In genomic region chr18:28267878-28268625, GRCh38 we compare ENCODE assay signal across 16 cellular contexts.
A peak's percentile ranks its signal among the peaks of the same experiment; 100 is the strongest.
DNase-seq lines count a peak whose midpoint lies in the region; ATAC-seq and TF ChIP-seq lines count a peak whose summit lies in the region.
"Had no signal": no experiment of that assay in that cellular context is flagged by ENCODE, and none has a peak within 500 bp of the region (broad histone marks: within the 10 kb centered on the region; RNA-seq: fewer than 3 reads in every experiment).

No MANE protein-coding gene starts in this region.

- no peaks in the 10 kb centered on the region for H3K4me1 ChIP-seq in heart left ventricle
- H3K4me1 ChIP-seq: parathyroid adenoma, stomach had no signal

- H3K36me3 ChIP-seq in heart left ventricle = no peaks in the 10 kb centered on the region
- H3K36me3 ChIP-seq: stomach had no signal

- ATAC-seq in heart left ventricle = no peak

- H3K27ac ChIP-seq in heart left ventricle = no peak overlapping the region
- H3K27ac ChIP-seq: parathyroid adenoma, stomach had no signal

- no peak for TF ChIP-seq POLR2A in heart left ventricle (IDR thresholded peaks at IDR 0.05)

- intact Hi-C loops in heart left ventricle (cut with DNase I) = no loop called here

- H3K4me3 ChIP-seq in astrocyte of the cerebellum (ENCODE audit: low read depth, low read length) (no peak overlapping the region), heart left ventricle (no peak overlapping the region)
- H3K4me3 ChIP-seq: stomach had no signal

- peak; percentile 30 for DNase-seq in ACHN
- DNase-seq in HS-27A (ENCODE audit: low read depth) = peak; percentile 63
- peak; percentile 20 for DNase-seq in astrocyte of the cerebellum (ENCODE audit: low read depth)
- peak; percentile 35 for DNase-seq in iris pigment epithelial cell (ENCODE audit: low read depth)
- no peak for DNase-seq in SW480 (ENCODE audit: low spot score)
- DNase-seq in DMS79 (lab: John Stamatoyannopoulos, UW) = no peak
- DNase-seq in heart left ventricle = no peak
- DNase-seq in HPDE6-E6E7 (ENCODE audit: extremely low spot score) = no peak
- DNase-seq: activated CD4-positive, alpha-beta T cell treated with anti-CD3 and anti-CD28 coated beads, Interleukin-2, amount 50 U/mL, for 4 hours; anterior cingulate cortex; Kasumi-1; NCI-H1930; Right ventricle myocardium superior; stimulated activated CD4-positive, alpha-beta T cell treated with anti-CD3 and anti-CD28 coated beads, Interleukin-12 subunit alpha, Interleukin-12 subunit beta, amount 100 ng/mL, for 4 hours; stomach had no signal

- in situ Hi-C loops in ACHN (cut with HindIII; ENCODE audit: low pct_ligation_motif_present, low pct_unique_long_range_greater_than_20kb, low sequenced_read_pairs) (no loop called here), astrocyte of the cerebellum (cut with HindIII; ENCODE audit: low sequenced_read_pairs) (no loop called here)

- H3K9me3 ChIP-seq in heart left ventricle = peaks cover 0 to 9% (median 0%) of the 10 kb centered on the region in 12 donors

- TF ChIP-seq CTCF in astrocyte of the cerebellum (IDR thresholded peaks at IDR 0.05; ENCODE audit: low read depth, low read length, missing control alignments) (no peak), heart left ventricle (IDR thresholded peaks at IDR 0.05) (no peak)

- WGBS in heart left ventricle, 4 donors = 48 to 61% (median 56%) methylated on average over 4 of the region's 4 CpGs

- H3K27me3 ChIP-seq in heart left ventricle = no peaks in the 10 kb centered on the region
- H3K27me3 ChIP-seq: stomach had no signal

Comparison
In these comparisons a context has a peak if more than half of its experiments do, and no peak if none do; other contexts are left out.
1. DNase-seq: peak in ACHN (single experiment), HS-27A (single experiment), astrocyte of the cerebellum (single experiment) and iris pigment epithelial cell (single experiment); none in SW480 (single experiment), DMS79 (single experiment), heart left ventricle (0 of 5) and HPDE6-E6E7 (single experiment).